In the genomic region with DNA sequence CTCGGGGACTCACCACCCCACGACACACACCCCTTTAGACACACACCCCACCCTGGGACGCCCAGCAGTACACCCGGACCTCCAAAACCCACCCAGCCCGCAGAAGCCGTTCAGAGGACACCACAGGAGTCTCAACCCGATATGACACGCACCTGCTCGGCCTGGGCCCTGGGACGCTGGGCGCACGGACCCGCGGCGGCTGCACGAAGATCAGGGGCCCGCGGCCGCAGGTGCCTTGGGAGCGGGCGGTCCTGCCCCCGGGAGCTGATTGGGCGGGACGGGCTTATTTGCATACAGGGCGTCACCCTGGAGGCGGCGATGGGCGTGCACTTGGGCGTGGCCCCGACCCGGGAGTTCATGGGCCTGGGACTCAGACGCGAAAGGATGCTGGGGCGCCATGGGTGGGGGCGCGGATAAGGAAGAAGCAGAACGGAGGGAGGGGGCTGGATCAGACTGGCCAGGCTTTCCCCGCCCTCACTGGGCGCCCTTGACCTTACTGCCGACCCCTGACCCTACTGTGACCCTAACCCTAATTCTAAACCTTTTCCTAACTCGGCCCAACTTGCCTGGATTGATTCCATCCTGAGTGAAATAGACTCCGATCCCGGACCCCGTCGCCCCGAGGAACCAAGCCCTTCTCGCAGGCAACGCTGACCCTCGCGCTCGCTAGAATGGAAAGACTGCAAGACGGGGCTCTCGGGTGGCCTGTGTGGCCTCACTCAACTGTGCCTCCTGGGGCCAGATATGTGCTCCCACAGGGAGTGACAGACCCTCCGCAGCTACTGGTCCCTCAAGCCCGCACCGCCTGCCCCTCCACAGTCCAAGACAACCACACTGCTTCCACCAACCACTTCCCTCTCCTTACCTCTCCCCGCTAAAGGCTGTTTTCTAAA, we compare ENCODE assay signal across 8 cellular contexts. TPM values are rescaled to one million over a fixed set of nuclear protein-coding genes. Genes with fewer than 3 reads are reported as not detected.
DNase-seq lines count a peak whose midpoint lies in the region; ATAC-seq, FAIRE-seq and TF ChIP-seq lines count a peak whose summit lies in the region.

A gene (minus strand): TSS at position 211 of the 893 bp plus-strand sequence. CDS start 19,528 bp downstream, outside the sequence.

- no peak within 1 kb of the TSS; the same call in 1 of the 2 replicates for H3K56ac ChIP-seq in IMR-90 (ENCODE audit: extremely low read depth, insufficient read depth, low read length)

- no peak within 1 kb of the TSS for H3K27ac Mint-ChIP-seq in activated naive CD8-positive, alpha-beta T cell treated with anti-CD3 and anti-CD28 coated beads for 36 hours

- peak within 1 kb of the TSS; percentile 35 for H2BK120ac ChIP-seq in IMR-90 (ENCODE audit: low read depth, low read length)

- H3K9ac ChIP-seq in IMR-90 (ENCODE audit: low read depth, low read length), result no peak within 1 kb of the TSS
- no peak within 1 kb of the TSS for H3K9ac ChIP-seq in SK-N-MC (ENCODE audit: insufficient read length)

- TF ChIP-seq RAD21 in IMR-90 (IDR thresholded peaks at IDR 0.05; ENCODE audit: low read length), result no peak

- no peaks in the 10 kb centered on the region for H3K27me3 Mint-ChIP-seq in activated naive CD8-positive, alpha-beta T cell treated with anti-CD3 and anti-CD28 coated beads for 36 hours

- no TSS peak for BruUV-seq in IMR-90 (replicated peaks; lab: Mats Ljungman, UMichigan)

- no peak within 1 kb of the TSS for H3K14ac ChIP-seq in IMR-90 (replicated peaks; ENCODE audit: low read depth, low read length)

- no peak within 1 kb of the TSS for H2BK5ac ChIP-seq in IMR-90 (ENCODE audit: low read depth, low read length, poor library complexity, severe bottlenecking)

- H2BK20ac ChIP-seq in IMR-90 (ENCODE audit: low read depth, low read length), result peak within 1 kb of the TSS; percentile 6; the same call in 1 of the 2 replicates

- TF ChIP-seq POLR2A in IMR-90 (IDR thresholded peaks at IDR 0.05; ENCODE audit: low read depth, low read length), result no peak

- peaks cover 5% of the 10 kb centered on the region for H3K36me3 Mint-ChIP-seq in activated naive CD8-positive, alpha-beta T cell treated with anti-CD3 and anti-CD28 coated beads for 36 hours

- peak within 1 kb of the TSS; percentile 51; the same call in 1 of the 2 replicates for H3K4me2 ChIP-seq in IMR-90 (ENCODE audit: low read depth, low read length)

- peak within 1 kb of the TSS; percentile 98; the same call in 1 of the 2 replicates for H3K4ac ChIP-seq in IMR-90 (ENCODE audit: low read depth, low read length)

- H4K5ac ChIP-seq in IMR-90 (ENCODE audit: low read depth, low read length), result peak within 1 kb of the TSS; percentile 66

- H2AK5ac ChIP-seq in IMR-90 (ENCODE audit: low read depth, low read length), result peak within 1 kb of the TSS; percentile 98

- H4K20me1 ChIP-seq in IMR-90 (ENCODE audit: insufficient read depth, low read length), result no peaks in the 10 kb centered on the region

- CTCF ChIA-PET in IMR-90 (lab: Yijun Ruan, JAX), result interaction anchor here (0.6 kb wide), 1 partner anchor 322 kb away, joined by 5 read pairs; no protein-coding TSS in a partner anchor

- peaks cover 11% of the 10 kb centered on the region for H3K9me1 ChIP-seq in IMR-90 (ENCODE audit: insufficient read depth, low read length)

- peak within 1 kb of the TSS; percentile 64 for H2AFZ ChIP-seq in IMR-90 (replicated peaks; ENCODE audit: low read length, poor library complexity)

- peak within 1 kb of the TSS; percentile 23 for H2AK9ac ChIP-seq in IMR-90 (replicated peaks; ENCODE audit: low read depth, low read length, poor library complexity)

- H3K27ac ChIP-seq in IMR-90 (ENCODE audit: insufficient read depth, low read length), result no peak within 1 kb of the TSS
- H3K27ac ChIP-seq in SK-N-MC, result no peak within 1 kb of the TSS

- H3K18ac ChIP-seq in IMR-90 (ENCODE audit: low read depth, low read length), result peak within 1 kb of the TSS; percentile 54; the same call in 1 of the 2 replicates

- no peak within 1 kb of the TSS for H3K23ac ChIP-seq in IMR-90 (ENCODE audit: low read depth, low read length)

- FAIRE-seq in D721Med (lab: Jason Lieb, UNC), result no peak

- intact Hi-C loops in IMR-90 (cut with micrococcal nuclease) (loop anchor here (10.0 kb wide), 1 partner anchor 105 kb away; a partner anchor contains a TSS), left cardiac atrium (cut with DNase I) (no loop called here)

- H3K9me3 Mint-ChIP-seq in activated naive CD8-positive, alpha-beta T cell treated with anti-CD3 and anti-CD28 coated beads for 36 hours, result no peaks in the 10 kb centered on the region

- H4K8ac ChIP-seq in IMR-90 (ENCODE audit: low read depth in 2 of 2, low read length in 2 of 2), result peak within 1 kb of the TSS; percentile 10 to 92; a peak in 1 of 4 replicates

- TF ChIP-seq CTCF in D721Med (IDR thresholded peaks at IDR 0.05; ENCODE audit: insufficient read depth, missing control alignments), result no peak
- no peak for TF ChIP-seq CTCF in IMR-90 (conservative IDR thresholded peaks at IDR 0.05; ENCODE audit: low read depth, low read length)

- H3K4me1 Mint-ChIP-seq in activated naive CD8-positive, alpha-beta T cell treated with anti-CD3 and anti-CD28 coated beads for 36 hours, result peaks cover 9% of the 10 kb centered on the region

- ATAC-seq in GM21367 (IDR thresholded peaks at IDR 0.05; ENCODE audit: unreplicated experiment) (peak; percentile 82), IMR-90 (ENCODE audit: low read depth) (peak; percentile 75), left cardiac atrium (peak; percentile 86 to 91)

- H3K36me3 ChIP-seq in IMR-90 (ENCODE audit: control insufficient read depth, insufficient read depth, low read length) (no peaks in the 10 kb centered on the region), SK-N-MC (ENCODE audit: insufficient read depth, low read length) (no peaks in the 10 kb centered on the region)

- H3K79me1 ChIP-seq in IMR-90 (ENCODE audit: low read depth in 1 of 2, low read length in 2 of 2), result no peaks in the 10 kb centered on the region

- DNase-seq in D721Med (ENCODE audit: insufficient read length, low spot score), result peak; percentile 99
- DNase-seq in IMR-90, result peak; percentile 30
- DNase-seq in SK-N-MC (ENCODE audit: low read depth, low spot score), result no peak
- DNase-seq in activated naive CD8-positive, alpha-beta T cell treated with anti-CD3 and anti-CD28 coated beads for 36 hours, result peak; percentile 86
- DNase-seq in left cardiac atrium, result peak; percentile 86
- peak; percentile 77 for DNase-seq in retina
- DNase-seq in epidermal melanocyte (ENCODE audit: insufficient read length, low spot score), result no peak

- POLR2A ChIA-PET in IMR-90 (lab: Charles Lee; ENCODE audit: unreplicated experiment), result no interaction called here

- peaks cover 24% of the 10 kb centered on the region for H3K4me1 ChIP-seq in IMR-90 (ENCODE audit: control insufficient read depth, insufficient read depth, low read length)

- H2BK15ac ChIP-seq in IMR-90 (ENCODE audit: low read depth, low read length), result peak within 1 kb of the TSS; percentile 41; the same call in 2 of the 3 replicates

- WGBS in IMR-90 (ENCODE audit: extremely low coverage in 2 of 2, insufficient read length in 1 of 2), 2 experiments, result 28% methylated on average over 31 of the region's 57 CpGs; no CpG with 5 or more reads in 1 of the 2 experiments

- H3K4me3 Mint-ChIP-seq in activated naive CD8-positive, alpha-beta T cell treated with anti-CD3 and anti-CD28 coated beads for 36 hours, result peak within 1 kb of the TSS; percentile 0

- dilution Hi-C loops in IMR-90 (cut with HindIII; ENCODE audit: low sequenced_read_pairs, unreplicated experiment), result no loop called here

- H3K4me3 ChIP-seq in IMR-90 (ENCODE audit: insufficient read depth, low read depth, low read length) (no peak within 1 kb of the TSS), SK-N-MC (peak within 1 kb of the TSS; percentile 69)

- no peaks in the 10 kb centered on the region for H3K27me3 ChIP-seq in IMR-90 (ENCODE audit: control insufficient read depth, insufficient read depth, low read length)

- H4K91ac ChIP-seq in IMR-90 (ENCODE audit: insufficient read depth, low read depth, low read length), result peak within 1 kb of the TSS; percentile 99

- in situ Hi-C loops in IMR-90 (cut with MboI; ENCODE audit: low sequenced_read_pairs), result no loop called here

- H3K9me3 ChIP-seq in IMR-90 (ENCODE audit: control insufficient read depth, insufficient read depth, low read length) (no peaks in the 10 kb centered on the region), SK-N-MC (ENCODE audit: low read depth, low read length) (no peaks in the 10 kb centered on the region)

TF ChIP-seq in IMR-90, 13 proteins besides CTCF, POLR2A, EP300 and RAD21 (continues in another document):
- TF ChIP-seq SMC3 (IDR thresholded peaks at IDR 0.05; ENCODE audit: low read depth, low read length), result no peak
- no peak for TF ChIP-seq RCOR1 (IDR thresholded peaks at IDR 0.05; ENCODE audit: insufficient replicate concordance, low read length)
- no peak for TF ChIP-seq BHLHE40 (IDR thresholded peaks at IDR 0.05; ENCODE audit: low read depth, low read length)
- no peak for TF ChIP-seq MAFK (IDR thresholded peaks at IDR 0.05; ENCODE audit: low read depth, low read length)
- TF ChIP-seq RFX5 (IDR thresholded peaks at IDR 0.05; ENCODE audit: low read depth, low read length), result no peak
- TF ChIP-seq NFE2L2 (IDR thresholded peaks at IDR 0.05; ENCODE audit: low read depth, low read length), result no peak
- TF ChIP-seq MXI1 (IDR thresholded peaks at IDR 0.05; ENCODE audit: borderline replicate concordance, low read depth, low read length), result no peak
- TF ChIP-seq, protein P1, sequence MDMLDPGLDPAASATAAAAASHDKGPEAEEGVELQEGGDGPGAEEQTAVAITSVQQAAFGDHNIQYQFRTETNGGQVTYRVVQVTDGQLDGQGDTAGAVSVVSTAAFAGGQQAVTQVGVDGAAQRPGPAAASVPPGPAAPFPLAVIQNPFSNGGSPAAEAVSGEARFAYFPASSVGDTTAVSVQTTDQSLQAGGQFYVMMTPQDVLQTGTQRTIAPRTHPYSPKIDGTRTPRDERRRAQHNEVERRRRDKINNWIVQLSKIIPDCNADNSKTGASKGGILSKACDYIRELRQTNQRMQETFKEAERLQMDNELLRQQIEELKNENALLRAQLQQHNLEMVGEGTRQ (IDR thresholded peaks at IDR 0.05; ENCODE audit: low read depth, low read length), result no peak
- TF ChIP-seq CEBPB (IDR thresholded peaks at IDR 0.05; ENCODE audit: low read depth, low read length), result no peak

RNA-seq across cellular contexts. Expression of the gene that starts here (rescaled TPM):
- total RNA-seq in IMR-90 (2012; rRNA removed) (under 0.01 and 0.18 TPM in 2 replicates), left cardiac atrium (under 1 TPM; 0.21 to 0.55 TPM)
- polyA plus RNA-seq in IMR-90 (2012; rRNA removed), result 0.80 and 0.94 TPM in 2 replicates
- polyA plus RNA-seq in IMR-90 (2012; cell fraction: cytosol; rRNA removed), result 0.35 and 0.53 TPM in 2 replicates
- 4.8 and 7.4 TPM in 2 replicates for polyA plus RNA-seq in IMR-90 (2012; cell fraction: nucleus; rRNA removed; ENCODE audit: low replicate concordance)
- 1 to 10 TPM; 1.6 to 2.3 TPM for total RNA-seq in activated naive CD8-positive, alpha-beta T cell treated with anti-CD3 and anti-CD28 coated beads for 36 hours

Comparison
In these comparisons a context has a peak if more than half of its experiments do, and no peak if none do; other contexts are left out.
1. Peak in DNase-seq and ATAC-seq in left cardiac atrium; RNA of the gene not detected or under 1 TPM.
2. DNase-seq: peak in D721Med (single experiment), IMR-90 (single experiment), activated naive CD8-positive, alpha-beta T cell treated with anti-CD3 and anti-CD28 coated beads for 36 hours (single experiment) and retina (single experiment); none in SK-N-MC (single experiment) and epidermal melanocyte (single experiment).
3. Peak in every context shown above with its lines, with median percentiles within 50 percentile points of each other: ATAC-seq.